ENCODE assay signal across 14 cellular contexts in the genomic region with DNA sequence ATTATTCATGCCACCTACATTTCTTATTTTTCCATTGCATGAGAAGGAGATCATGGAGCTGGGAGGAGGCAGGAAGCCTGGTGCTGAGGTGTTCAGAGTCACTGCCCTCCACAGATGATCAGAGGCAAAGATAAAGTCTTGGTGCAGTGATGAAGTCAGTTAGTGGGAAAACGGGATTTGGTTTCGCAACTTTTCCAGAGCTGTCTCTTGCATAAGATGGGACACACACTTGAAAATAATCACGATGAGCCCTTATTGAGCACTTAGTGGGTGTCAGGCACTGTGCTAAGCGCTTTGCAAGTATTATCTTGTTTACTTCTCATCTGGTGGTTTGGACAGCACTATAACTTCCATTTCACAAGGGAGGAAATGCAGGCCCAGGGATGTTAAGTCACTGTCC.
A peak's percentile ranks its signal among the peaks of the same experiment; 100 is the strongest.
DNase-seq lines count a peak whose midpoint lies in the region; ATAC-seq, FAIRE-seq and TF ChIP-seq lines count a peak whose summit lies in the region.
"Had no signal": no experiment of that assay in that cellular context is flagged by ENCODE, and none has a peak within 500 bp of the region (broad histone marks: within the 10 kb centered on the region; RNA-seq: fewer than 3 reads in every experiment).

No MANE protein-coding gene starts in this region.

- H4K20me1 ChIP-seq in astrocyte (ENCODE audit: insufficient read depth, low read length) (no peaks in the 10 kb centered on the region), smooth muscle cell (ENCODE audit: low read depth) (no peaks in the 10 kb centered on the region)

- TF ChIP-seq EP300 in gastroesophageal sphincter (IDR thresholded peaks at IDR 0.05): no peak

- H3K4me2 ChIP-seq in astrocyte (ENCODE audit: low read length) (no peak overlapping the region), smooth muscle cell (peak overlapping the region; percentile 7)

- DNase-seq in HS-5 (ENCODE audit: low read depth) (peak; percentile 29), astrocyte (ENCODE audit: low read depth) (peak; percentile 5), smooth muscle cell (lab: John Stamatoyannopoulos, UW; ENCODE audit: unreplicated experiment) (no peak), hepatic stellate cell (ENCODE audit: low spot score) (no peak), posterior cingulate gyrus (no peak)
- DNase-seq in activated CD8-positive, alpha-beta memory T cell treated with anti-CD3 and anti-CD28 coated beads, Interleukin-2, amount 50 U/mL, for 48 hours: no peak
- DNase-seq: activated effector memory CD4-positive, alpha-beta T cell treated with anti-CD3 and anti-CD28 coated beads, Interleukin-2, amount 50 U/mL, for 16 hours; GDM1; immature natural killer cell; MM.1S; NCI-H2029 treated with DMSO at 0.1 percent for 48 hours; occipital lobe had no signal

- TF ChIP-seq CTCF in astrocyte (IDR thresholded peaks at IDR 0.05; ENCODE audit: insufficient read depth, low read depth, low read length) (no peak), gastroesophageal sphincter (IDR thresholded peaks at IDR 0.05) (no peak), smooth muscle cell (IDR thresholded peaks at IDR 0.05; ENCODE audit: borderline replicate concordance, insufficient read depth, poor library complexity, severe bottlenecking) (no peak)

- no peak for FAIRE-seq in astrocyte (lab: Jason Lieb, UNC)

- H3K4me1 Mint-ChIP-seq in astrocyte (ENCODE audit: low read depth, unreplicated experiment): peaks cover 23% of the 10 kb centered on the region
- H3K4me1 Mint-ChIP-seq: immature natural killer cell had no signal

- no peak overlapping the region for H3K9ac ChIP-seq in astrocyte (ENCODE audit: low read length)
- no peak overlapping the region for H3K9ac ChIP-seq in smooth muscle cell (ENCODE audit: low read depth)

- peaks cover 26% of the 10 kb centered on the region for H3K27me3 Mint-ChIP-seq in astrocyte (ENCODE audit: low read depth, unreplicated experiment)

- H3K36me3 ChIP-seq in astrocyte (ENCODE audit: insufficient read depth, low read length): no peaks in the 10 kb centered on the region
- H3K36me3 ChIP-seq in gastroesophageal sphincter: no peaks in the 10 kb centered on the region
- no peaks in the 10 kb centered on the region for H3K36me3 ChIP-seq in smooth muscle cell (ENCODE audit: low read depth)

- H3K4me3 Mint-ChIP-seq in astrocyte (ENCODE audit: unreplicated experiment): no peak overlapping the region
- H3K4me3 Mint-ChIP-seq: immature natural killer cell had no signal

- no peak for TF ChIP-seq POLR2A in gastroesophageal sphincter (IDR thresholded peaks at IDR 0.05)

- H3K27ac Mint-ChIP-seq in astrocyte (ENCODE audit: unreplicated experiment): no peak overlapping the region
- H3K27ac Mint-ChIP-seq: immature natural killer cell had no signal

- H3K4me3 ChIP-seq in astrocyte (ENCODE audit: insufficient read depth, low read depth, low read length): no peak overlapping the region
- H3K4me3 ChIP-seq in gastroesophageal sphincter: no peak overlapping the region
- H3K4me3 ChIP-seq in smooth muscle cell: no peak overlapping the region

- H3K79me2 ChIP-seq in astrocyte (ENCODE audit: insufficient read depth, low read length): no peaks in the 10 kb centered on the region
- H3K79me2 ChIP-seq in smooth muscle cell (ENCODE audit: low read depth): no peaks in the 10 kb centered on the region

- no peaks in the 10 kb centered on the region for H3K9me3 Mint-ChIP-seq in astrocyte (ENCODE audit: unreplicated experiment)
- H3K9me3 Mint-ChIP-seq: immature natural killer cell had no signal

- peak; percentile 54 for ATAC-seq in gastroesophageal sphincter
- ATAC-seq: Panc1 had no signal

- H3K9me3 ChIP-seq in astrocyte (ENCODE audit: insufficient read depth, low read depth, low read length) (no peaks in the 10 kb centered on the region), gastroesophageal sphincter (no peaks in the 10 kb centered on the region), smooth muscle cell (replicated peaks; ENCODE audit: low read depth) (no peaks in the 10 kb centered on the region)

- H3F3A ChIP-seq in smooth muscle cell (ENCODE audit: low read depth): no peaks in the 10 kb centered on the region

- no peak overlapping the region for H2AFZ ChIP-seq in astrocyte (ENCODE audit: low read depth, low read length)
- H2AFZ ChIP-seq in smooth muscle cell (ENCODE audit: low read depth): no peak overlapping the region

- H3K36me3 Mint-ChIP-seq in astrocyte (ENCODE audit: low read depth, unreplicated experiment): no peaks in the 10 kb centered on the region
- H3K36me3 Mint-ChIP-seq: immature natural killer cell had no signal

- WGBS in gastroesophageal sphincter (ENCODE audit: low coverage in 1 of 2), 2 donors: 58 to 86% methylated on average over 3 to 4 of the region's 4 CpGs
- 16% methylated on average over 4 of the region's 4 CpGs for WGBS in smooth muscle cell (ENCODE audit: low lambda C conversion rate)

- no peak overlapping the region for H3K27ac ChIP-seq in astrocyte (ENCODE audit: low read depth, low read length)
- peak overlapping the region in 3 of 4 donors; percentile 68 to 84 (median 76) for H3K27ac ChIP-seq in gastroesophageal sphincter
- H3K27ac ChIP-seq in smooth muscle cell (ENCODE audit: low read depth): no peak overlapping the region

- H3K4me1 ChIP-seq in astrocyte (ENCODE audit: insufficient read depth, low read length) (peaks cover 6% of the 10 kb centered on the region), gastroesophageal sphincter (peaks cover 5 to 27% (median 20%) of the 10 kb centered on the region in 3 donors), smooth muscle cell (ENCODE audit: low read depth) (no peaks in the 10 kb centered on the region)

- intact Hi-C loops in posterior cingulate gyrus (cut with DNase I): no loop called here

- H3K27me3 ChIP-seq in astrocyte (ENCODE audit: insufficient read depth, low read length): no peaks in the 10 kb centered on the region
- H3K27me3 ChIP-seq in gastroesophageal sphincter: no peaks in the 10 kb centered on the region
- H3K27me3 ChIP-seq in smooth muscle cell (ENCODE audit: low read depth): no peaks in the 10 kb centered on the region

Comparison
In these comparisons a context has a peak if more than half of its experiments do, and no peak if none do; other contexts are left out.
1. DNase-seq: peak in HS-5 (single experiment) and astrocyte (single experiment); none in smooth muscle cell (single experiment), hepatic stellate cell (single experiment), posterior cingulate gyrus (0 of 10) and activated CD8-positive, alpha-beta memory T cell treated with anti-CD3 and anti-CD28 coated beads, Interleukin-2, amount 50 U/mL, for 48 hours (single experiment).
2. H3K27ac ChIP-seq: peak in gastroesophageal sphincter (3 of 4); none in astrocyte (single experiment) and smooth muscle cell (single experiment).